Comparison of ENCODE assay signal across 9 cellular contexts in the genomic region with DNA sequence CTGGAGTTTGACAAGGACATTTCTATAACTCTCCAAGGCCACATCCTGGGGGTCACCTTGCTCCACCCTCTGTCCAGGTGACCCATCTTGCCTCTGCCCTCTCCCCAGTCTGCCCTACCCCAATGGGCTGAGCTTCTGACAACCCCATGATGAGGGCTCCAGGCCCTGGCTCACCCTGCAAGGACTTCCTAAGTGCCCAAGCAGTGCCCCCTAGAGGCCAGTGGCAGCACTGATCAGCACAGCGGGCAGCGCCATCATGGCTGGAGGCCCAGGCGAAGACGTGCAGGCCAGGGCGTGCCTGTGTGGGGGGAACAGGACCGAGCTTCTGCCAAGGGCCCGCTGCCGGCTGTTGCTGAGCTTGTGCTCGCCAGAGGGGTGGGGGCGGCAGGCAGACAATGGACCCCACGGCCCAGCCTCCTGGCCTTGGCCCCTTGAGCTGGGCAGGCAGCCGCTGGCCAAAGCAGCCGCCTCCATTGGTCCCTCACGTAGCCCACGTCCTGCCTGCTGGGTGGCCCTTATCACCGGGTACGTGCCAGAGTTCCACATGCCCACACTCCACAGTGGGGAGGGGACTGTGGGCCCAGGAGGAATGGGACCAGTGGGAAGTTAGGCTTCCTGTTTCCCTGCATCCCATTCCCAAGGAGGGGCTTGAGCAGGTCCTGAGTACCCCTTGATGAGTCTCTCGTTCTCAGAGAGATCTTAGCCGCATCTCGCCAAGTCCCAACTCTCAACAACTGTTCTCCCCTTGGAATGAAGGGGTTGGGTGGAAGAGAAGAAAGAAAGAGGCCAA.
DNase-seq lines count a peak whose midpoint lies in the region; ATAC-seq and TF ChIP-seq lines count a peak whose summit lies in the region.
"Had no signal": no experiment of that assay in that cellular context is flagged by ENCODE, and none has a peak within 500 bp of the region (broad histone marks: within the 10 kb centered on the region; RNA-seq: fewer than 3 reads in every experiment).

No MANE protein-coding gene starts in this region.

- TF ChIP-seq POLR2A in breast epithelium (IDR thresholded peaks at IDR 0.05) (no peak), transverse colon (IDR thresholded peaks at IDR 0.05) (no peak)

- H3K23ac ChIP-seq in mesendoderm (ENCODE audit: low read length): no peak overlapping the region

- intact Hi-C loops in breast epithelium (cut with DNase I; ENCODE audit: low total_unique reads) (no loop called here), transverse colon (cut with DNase I; ENCODE audit: low total_unique reads) (no loop called here)

- peak overlapping the region; percentile 33 for H2AK5ac ChIP-seq in mesendoderm (ENCODE audit: low read length)

- H3K27me3 ChIP-seq in breast epithelium: no peaks in the 10 kb centered on the region
- H3K27me3 ChIP-seq in mesendoderm (ENCODE audit: insufficient read depth, low read length, poor library complexity): no peaks in the 10 kb centered on the region
- no peaks in the 10 kb centered on the region for H3K27me3 ChIP-seq in transverse colon

- no peak overlapping the region for H4K8ac ChIP-seq in mesendoderm (ENCODE audit: low read depth, low read length)

- no peak overlapping the region for H2BK5ac ChIP-seq in mesendoderm (ENCODE audit: low read length)

- H3K4me1 ChIP-seq in breast epithelium: peaks cover 16 to 35% of the 10 kb centered on the region in 2 donors
- H3K4me1 ChIP-seq in mesendoderm (ENCODE audit: control insufficient read depth, low read depth, low read length): peaks cover 10% of the 10 kb centered on the region
- peaks cover 5 to 27% (median 16%) of the 10 kb centered on the region in 4 donors for H3K4me1 ChIP-seq in transverse colon

- H3K4me3 ChIP-seq in breast epithelium: no peak overlapping the region
- H3K4me3 ChIP-seq in mesendoderm (ENCODE audit: low read length): no peak overlapping the region
- no peak overlapping the region for H3K4me3 ChIP-seq in transverse colon

- no peak overlapping the region for H2BK120ac ChIP-seq in mesendoderm (ENCODE audit: low read depth, low read length)

- H3K56ac ChIP-seq in mesendoderm (ENCODE audit: low read length): peak overlapping the region; percentile 57

- WGBS in mesendoderm (ENCODE audit: extremely low coverage, insufficient coverage, low lambda C conversion rate): no CpG with 5 or more reads among the region's 20 CpGs
- 93 to 95% methylated on average over 3 to 10 of the region's 20 CpGs for WGBS in transverse colon (ENCODE audit: low coverage in 1 of 2), 2 donors

- ATAC-seq in HG02623 (IDR thresholded peaks at IDR 0.05; ENCODE audit: unreplicated experiment): no peak
- ATAC-seq in HG03196 (IDR thresholded peaks at IDR 0.05; ENCODE audit: unreplicated experiment): no peak

- H3K79me1 ChIP-seq in mesendoderm (ENCODE audit: low read length): no peaks in the 10 kb centered on the region

- TF ChIP-seq CTCF in AG09319 (IDR thresholded peaks at IDR 0.05; ENCODE audit: low read depth, low read length) (peak; percentile 28), breast epithelium (IDR thresholded peaks at IDR 0.05) (peak in 1 of 3 donors; percentile 59), transverse colon (IDR thresholded peaks at IDR 0.05) (peak in 2 of 5 experiments; percentile 19)

- no peak overlapping the region for H4K5ac ChIP-seq in mesendoderm (ENCODE audit: low read length)

- H3K36me3 ChIP-seq in breast epithelium (no peaks in the 10 kb centered on the region), mesendoderm (ENCODE audit: control insufficient read depth, insufficient read depth, low read length) (no peaks in the 10 kb centered on the region), transverse colon (no peaks in the 10 kb centered on the region)

- DNase-seq in AG09319 (ENCODE audit: extremely low read depth, low read depth): no peak
- DNase-seq in KBM-7: peak; percentile 62
- no peak for DNase-seq in breast epithelium (ENCODE audit: low spot score in 2 of 2)
- peak; percentile 85 for DNase-seq in mesendoderm
- no peak for DNase-seq in transverse colon
- DNase-seq in NCI-H510A treated with DMSO at 0.1 percent for 48 hours (lab: John Stamatoyannopoulos, UW): no peak
- DNase-seq: midbrain had no signal

- peak overlapping the region; percentile 96 for H3K27ac ChIP-seq in breast epithelium
- H3K27ac ChIP-seq in mesendoderm (ENCODE audit: low read depth, low read length): no peak overlapping the region
- H3K27ac ChIP-seq in transverse colon: no peak overlapping the region

- no peaks in the 10 kb centered on the region for H3K79me2 ChIP-seq in mesendoderm (ENCODE audit: control insufficient read depth, insufficient read depth, low read length)

- in situ Hi-C loops in KBM-7 (cut with MboI; ENCODE audit: low pct_unique_long_range_greater_than_20kb, low sequenced_read_pairs): no loop called here
- in situ Hi-C loops in transverse colon (cut with MboI; ENCODE audit: low pct_ligation_motif_present in 1 of 4, low pct_unique_long_range_greater_than_20kb in 1 of 4, low sequenced_read_pairs in 3 of 4): no loop called here

- no peak overlapping the region for H3K9ac ChIP-seq in mesendoderm (ENCODE audit: low read length)

- H3K9me3 ChIP-seq in breast epithelium (no peaks in the 10 kb centered on the region), transverse colon (no peaks in the 10 kb centered on the region)

- no peak for TF ChIP-seq EP300 in transverse colon (IDR thresholded peaks at IDR 0.05; ENCODE audit: low read depth)

- no peak overlapping the region for H2BK15ac ChIP-seq in mesendoderm (replicated peaks; ENCODE audit: low read depth)

- H3K4me2 ChIP-seq in mesendoderm (ENCODE audit: low read length): no peak overlapping the region

- H3K18ac ChIP-seq in mesendoderm (ENCODE audit: low read length): no peak overlapping the region

- H3K4ac ChIP-seq in mesendoderm (ENCODE audit: low read depth, low read length): no peak overlapping the region

Comparison
In these comparisons a context has a peak if more than half of its experiments do, and no peak if none do; other contexts are left out.
1. DNase-seq: peak in KBM-7 (single experiment) and mesendoderm (single experiment); none in AG09319 (single experiment), breast epithelium (0 of 2), transverse colon (single experiment) and NCI-H510A treated with DMSO at 0.1 percent for 48 hours (single experiment).
2. H3K27ac ChIP-seq: peak in breast epithelium (2 of 2); none in mesendoderm (single experiment) and transverse colon (0 of 4).